In the genomic region with DNA sequence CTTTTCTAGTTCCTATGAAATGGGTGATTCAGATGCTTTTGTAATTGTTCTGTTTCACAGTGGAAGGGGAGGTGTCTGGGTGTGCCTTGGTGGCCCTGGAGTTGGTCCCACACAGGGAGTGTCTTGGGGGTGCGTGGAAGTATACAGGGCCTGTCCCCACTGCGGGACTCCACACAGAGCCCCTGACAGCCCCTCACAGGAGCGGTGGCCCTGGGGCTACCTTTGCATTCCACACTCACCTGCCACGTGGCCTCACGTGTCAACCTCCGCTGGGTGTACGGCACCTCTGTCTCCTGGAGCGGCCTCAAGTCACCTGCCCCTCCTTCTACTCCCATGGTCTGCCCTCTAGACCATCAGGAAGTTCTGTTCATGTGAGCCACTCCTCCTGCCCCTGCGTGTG, we compare ENCODE assay signal across 1 cellular context.
TF ChIP-seq lines count a peak whose summit lies in the region.

No MANE protein-coding gene starts in this region.

TF ChIP-seq in WTC11, 78 proteins besides CTCF, POLR2A, EP300 and RAD21:
- TF ChIP-seq, protein P1, sequence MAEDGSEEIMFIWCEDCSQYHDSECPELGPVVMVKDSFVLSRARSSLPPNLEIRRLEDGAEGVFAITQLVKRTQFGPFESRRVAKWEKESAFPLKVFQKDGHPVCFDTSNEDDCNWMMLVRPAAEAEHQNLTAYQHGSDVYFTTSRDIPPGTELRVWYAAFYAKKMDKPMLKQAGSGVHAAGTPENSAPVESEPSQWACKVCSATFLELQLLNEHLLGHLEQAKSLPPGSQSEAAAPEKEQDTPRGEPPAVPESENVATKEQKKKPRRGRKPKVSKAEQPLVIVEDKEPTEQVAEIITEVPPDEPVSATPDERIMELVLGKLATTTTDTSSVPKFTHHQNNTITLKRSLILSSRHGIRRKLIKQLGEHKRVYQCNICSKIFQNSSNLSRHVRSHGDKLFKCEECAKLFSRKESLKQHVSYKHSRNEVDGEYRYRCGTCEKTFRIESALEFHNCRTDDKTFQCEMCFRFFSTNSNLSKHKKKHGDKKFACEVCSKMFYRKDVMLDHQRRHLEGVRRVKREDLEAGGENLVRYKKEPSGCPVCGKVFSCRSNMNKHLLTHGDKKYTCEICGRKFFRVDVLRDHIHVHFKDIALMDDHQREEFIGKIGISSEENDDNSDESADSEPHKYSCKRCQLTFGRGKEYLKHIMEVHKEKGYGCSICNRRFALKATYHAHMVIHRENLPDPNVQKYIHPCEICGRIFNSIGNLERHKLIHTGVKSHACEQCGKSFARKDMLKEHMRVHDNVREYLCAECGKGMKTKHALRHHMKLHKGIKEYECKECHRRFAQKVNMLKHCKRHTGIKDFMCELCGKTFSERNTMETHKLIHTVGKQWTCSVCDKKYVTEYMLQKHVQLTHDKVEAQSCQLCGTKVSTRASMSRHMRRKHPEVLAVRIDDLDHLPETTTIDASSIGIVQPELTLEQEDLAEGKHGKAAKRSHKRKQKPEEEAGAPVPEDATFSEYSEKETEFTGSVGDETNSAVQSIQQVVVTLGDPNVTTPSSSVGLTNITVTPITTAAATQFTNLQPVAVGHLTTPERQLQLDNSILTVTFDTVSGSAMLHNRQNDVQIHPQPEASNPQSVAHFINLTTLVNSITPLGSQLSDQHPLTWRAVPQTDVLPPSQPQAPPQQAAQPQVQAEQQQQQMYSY (CRISPR knock-in tag; IDR thresholded peaks at IDR 0.05) = no peak
- TF ChIP-seq ZNF138 (CRISPR knock-in tag; conservative IDR thresholded peaks at IDR 0.05) = no peak
- TF ChIP-seq MAX (CRISPR knock-in tag; IDR thresholded peaks at IDR 0.05) = no peak
- no peak for TF ChIP-seq FOXP1 (CRISPR knock-in tag; IDR thresholded peaks at IDR 0.05; ENCODE audit: borderline replicate concordance)
- no peak for TF ChIP-seq MLX (CRISPR knock-in tag; IDR thresholded peaks at IDR 0.05)
- TF ChIP-seq, protein P2, sequence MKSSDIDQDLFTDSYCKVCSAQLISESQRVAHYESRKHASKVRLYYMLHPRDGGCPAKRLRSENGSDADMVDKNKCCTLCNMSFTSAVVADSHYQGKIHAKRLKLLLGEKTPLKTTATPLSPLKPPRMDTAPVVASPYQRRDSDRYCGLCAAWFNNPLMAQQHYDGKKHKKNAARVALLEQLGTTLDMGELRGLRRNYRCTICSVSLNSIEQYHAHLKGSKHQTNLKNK (CRISPR knock-in tag; IDR thresholded peaks at IDR 0.05) = no peak
- TF ChIP-seq TCF7 (CRISPR knock-in tag; IDR thresholded peaks at IDR 0.05; ENCODE audit: low read depth) = no peak
- TF ChIP-seq CREB1 (CRISPR knock-in tag; IDR thresholded peaks at IDR 0.05) = no peak
- no peak for TF ChIP-seq ZNF317 (CRISPR knock-in tag; IDR thresholded peaks at IDR 0.05; ENCODE audit: borderline replicate concordance, low read depth)
- TF ChIP-seq, protein P3, sequence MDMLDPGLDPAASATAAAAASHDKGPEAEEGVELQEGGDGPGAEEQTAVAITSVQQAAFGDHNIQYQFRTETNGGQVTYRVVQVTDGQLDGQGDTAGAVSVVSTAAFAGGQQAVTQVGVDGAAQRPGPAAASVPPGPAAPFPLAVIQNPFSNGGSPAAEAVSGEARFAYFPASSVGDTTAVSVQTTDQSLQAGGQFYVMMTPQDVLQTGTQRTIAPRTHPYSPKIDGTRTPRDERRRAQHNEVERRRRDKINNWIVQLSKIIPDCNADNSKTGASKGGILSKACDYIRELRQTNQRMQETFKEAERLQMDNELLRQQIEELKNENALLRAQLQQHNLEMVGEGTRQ (CRISPR knock-in tag; IDR thresholded peaks at IDR 0.05) = no peak
- TF ChIP-seq, protein P4, sequence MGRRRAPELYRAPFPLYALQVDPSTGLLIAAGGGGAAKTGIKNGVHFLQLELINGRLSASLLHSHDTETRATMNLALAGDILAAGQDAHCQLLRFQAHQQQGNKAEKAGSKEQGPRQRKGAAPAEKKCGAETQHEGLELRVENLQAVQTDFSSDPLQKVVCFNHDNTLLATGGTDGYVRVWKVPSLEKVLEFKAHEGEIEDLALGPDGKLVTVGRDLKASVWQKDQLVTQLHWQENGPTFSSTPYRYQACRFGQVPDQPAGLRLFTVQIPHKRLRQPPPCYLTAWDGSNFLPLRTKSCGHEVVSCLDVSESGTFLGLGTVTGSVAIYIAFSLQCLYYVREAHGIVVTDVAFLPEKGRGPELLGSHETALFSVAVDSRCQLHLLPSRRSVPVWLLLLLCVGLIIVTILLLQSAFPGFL (CRISPR knock-in tag; IDR thresholded peaks at IDR 0.05; ENCODE audit: borderline replicate concordance) = no peak
- TF ChIP-seq JUN (CRISPR knock-in tag; IDR thresholded peaks at IDR 0.05) = no peak
- no peak for TF ChIP-seq ZNF396 (CRISPR knock-in tag; IDR thresholded peaks at IDR 0.05; ENCODE audit: borderline replicate concordance)
- no peak for TF ChIP-seq ZNF263 (CRISPR knock-in tag; IDR thresholded peaks at IDR 0.05; ENCODE audit: low read depth)
- no peak for TF ChIP-seq CBFB (CRISPR knock-in tag; IDR thresholded peaks at IDR 0.05; ENCODE audit: low read depth)
- TF ChIP-seq FOXJ3 (CRISPR knock-in tag; IDR thresholded peaks at IDR 0.05; ENCODE audit: borderline replicate concordance) = no peak
- no peak for TF ChIP-seq ZNF416 (CRISPR knock-in tag; IDR thresholded peaks at IDR 0.05)
- no peak for TF ChIP-seq ZBTB21 (CRISPR knock-in tag; IDR thresholded peaks at IDR 0.05; ENCODE audit: borderline replicate concordance)
- TF ChIP-seq, protein P5, sequence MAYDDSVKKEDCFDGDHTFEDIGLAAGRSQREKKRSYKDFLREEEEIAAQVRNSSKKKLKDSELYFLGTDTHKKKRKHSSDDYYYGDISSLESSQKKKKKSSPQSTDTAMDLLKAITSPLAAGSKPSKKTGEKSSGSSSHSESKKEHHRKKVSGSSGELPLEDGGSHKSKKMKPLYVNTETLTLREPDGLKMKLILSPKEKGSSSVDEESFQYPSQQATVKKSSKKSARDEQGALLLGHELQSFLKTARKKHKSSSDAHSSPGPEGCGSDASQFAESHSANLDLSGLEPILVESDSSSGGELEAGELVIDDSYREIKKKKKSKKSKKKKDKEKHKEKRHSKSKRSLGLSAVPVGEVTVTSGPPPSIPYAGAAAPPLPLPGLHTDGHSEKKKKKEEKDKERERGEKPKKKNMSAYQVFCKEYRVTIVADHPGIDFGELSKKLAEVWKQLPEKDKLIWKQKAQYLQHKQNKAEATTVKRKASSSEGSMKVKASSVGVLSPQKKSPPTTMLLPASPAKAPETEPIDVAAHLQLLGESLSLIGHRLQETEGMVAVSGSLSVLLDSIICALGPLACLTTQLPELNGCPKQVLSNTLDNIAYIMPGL (CRISPR knock-in tag; IDR thresholded peaks at IDR 0.05) = no peak
TF ChIP-seq in WTC11: peak in this region for 0.
